18 cellular contexts compared by ENCODE assay signal in the genomic region with DNA sequence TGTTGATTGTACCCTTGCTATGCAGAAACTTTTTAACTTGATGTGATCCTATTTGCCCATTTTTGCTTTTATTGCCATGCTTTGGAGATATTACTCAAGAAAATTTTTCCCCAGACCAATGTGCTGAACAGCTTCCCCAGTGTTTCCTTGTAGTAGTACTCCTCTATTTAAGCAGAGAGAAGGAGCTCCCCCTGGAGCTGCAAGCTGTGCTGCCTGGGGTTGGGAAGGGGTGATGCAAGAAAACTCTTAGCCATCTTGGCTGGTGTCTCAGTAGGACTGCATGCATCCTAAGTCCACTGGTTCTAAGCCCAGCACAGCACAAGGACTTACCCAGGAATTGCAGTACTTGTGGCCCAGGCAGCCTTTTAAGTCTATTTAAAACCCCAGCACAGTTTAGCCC.
DNase-seq lines count a peak whose midpoint lies in the region; ATAC-seq, FAIRE-seq and TF ChIP-seq lines count a peak whose summit lies in the region.
"Had no signal": no experiment of that assay in that cellular context is flagged by ENCODE, and none has a peak within 500 bp of the region (broad histone marks: within the 10 kb centered on the region; RNA-seq: fewer than 3 reads in every experiment).

No MANE protein-coding gene starts in this region.

- no peaks in the 10 kb centered on the region for H3K9me3 Mint-ChIP-seq in activated T-helper 17 cell treated with anti-CD3 and anti-CD28 coated beads, Interleukin-2, amount 50 U/mL, for 72 hours
- H3K9me3 Mint-ChIP-seq: activated B cell treated with CpG ODN at 0.5 μM for 24 hours; natural killer cell treated with Interleukin-12 subunit alpha and Interleukin-12 subunit beta and Interleukin-15 and Interleukin-18, amount 100 ng/mL, for 72 hours had no signal

- DNase-seq in D721Med (ENCODE audit: insufficient read length, low spot score) (no peak), LNCaP clone FGC (ENCODE audit: low read depth) (no peak), cardiac fibroblast (ENCODE audit: low read depth in 2 of 2) (peak; percentile 40 to 45), iris pigment epithelial cell (ENCODE audit: low read depth) (peak; percentile 1), coronary artery (ENCODE audit: low spot score) (no peak), KBM-7 (no peak)
- DNase-seq: activated B cell treated with CpG ODN at 0.5 μM for 24 hours; activated effector memory CD4-positive, alpha-beta T cell treated with Interleukin-2 at 50 U/mL for 16 hours; foreskin melanocyte; NCI-H187; NCI-H524 treated with DMSO at 0.1 percent for 48 hours; uterus had no signal

- no peak overlapping the region for H3K4me3 Mint-ChIP-seq in activated T-helper 17 cell treated with anti-CD3 and anti-CD28 coated beads, Interleukin-2, amount 50 U/mL, for 72 hours
- H3K4me3 Mint-ChIP-seq: activated B cell treated with CpG ODN at 0.5 μM for 24 hours; natural killer cell treated with Interleukin-12 subunit alpha and Interleukin-12 subunit beta and Interleukin-15 and Interleukin-18, amount 100 ng/mL, for 72 hours had no signal

- H3K4me3 ChIP-seq in LNCaP clone FGC (ENCODE audit: low read depth, low read length) (no peak overlapping the region), cardiac fibroblast (replicated peaks in 1 of 2; ENCODE audit: low read depth in 2 of 2, low read length in 2 of 2) (no peak overlapping the region), coronary artery (no peak overlapping the region)
- H3K4me3 ChIP-seq: lung, uterus had no signal

- TF ChIP-seq CTCF in D721Med (IDR thresholded peaks at IDR 0.05; ENCODE audit: insufficient read depth, missing control alignments): peak; percentile 22
- peak; percentile 26; the same call in 1 of the 2 replicates for TF ChIP-seq CTCF in LNCaP clone FGC (IDR thresholded peaks at IDR 0.05; ENCODE audit: control insufficient read depth, extremely low read depth, insufficient read depth)
- TF ChIP-seq CTCF in cardiac fibroblast (IDR thresholded peaks at IDR 0.05; ENCODE audit: low read depth, low read length): peak; percentile 32
- no peak for TF ChIP-seq CTCF in coronary artery (IDR thresholded peaks at IDR 0.05)

- no peaks in the 10 kb centered on the region for H3K36me3 Mint-ChIP-seq in activated T-helper 17 cell treated with anti-CD3 and anti-CD28 coated beads, Interleukin-2, amount 50 U/mL, for 72 hours (ENCODE audit: low read depth)
- H3K36me3 Mint-ChIP-seq: natural killer cell treated with Interleukin-12 subunit alpha and Interleukin-12 subunit beta and Interleukin-15 and Interleukin-18, amount 100 ng/mL, for 72 hours had no signal

- H3K27me3 Mint-ChIP-seq in activated T-helper 17 cell treated with anti-CD3 and anti-CD28 coated beads, Interleukin-2, amount 50 U/mL, for 72 hours: peaks cover 14% of the 10 kb centered on the region
- H3K27me3 Mint-ChIP-seq: activated B cell treated with CpG ODN at 0.5 μM for 24 hours had no signal

- in situ Hi-C loops in KBM-7 (cut with MboI; ENCODE audit: low pct_unique_long_range_greater_than_20kb, low sequenced_read_pairs): no loop called here

- no peak for ATAC-seq in GM18519 (IDR thresholded peaks at IDR 0.05; ENCODE audit: low FRiP score, unreplicated experiment)
- ATAC-seq in activated T-helper 17 cell treated with anti-CD3 and anti-CD28 coated beads, Interleukin-2, amount 50 U/mL, for 72 hours (replicated peaks): no peak
- ATAC-seq: natural killer cell treated with Interleukin-12 subunit alpha and Interleukin-12 subunit beta and Interleukin-15 and Interleukin-18, amount 100 ng/mL, for 72 hours; Panc1 had no signal

- no peaks in the 10 kb centered on the region for H3K4me1 Mint-ChIP-seq in activated T-helper 17 cell treated with anti-CD3 and anti-CD28 coated beads, Interleukin-2, amount 50 U/mL, for 72 hours
- H3K4me1 Mint-ChIP-seq: activated B cell treated with CpG ODN at 0.5 μM for 24 hours had no signal

- no peak overlapping the region for H3K27ac ChIP-seq in coronary artery
- H3K27ac ChIP-seq: uterus had no signal

- FAIRE-seq in D721Med (lab: Jason Lieb, UNC): no peak
- FAIRE-seq: GM19239 had no signal

- H3K27ac Mint-ChIP-seq in activated T-helper 17 cell treated with anti-CD3 and anti-CD28 coated beads, Interleukin-2, amount 50 U/mL, for 72 hours: no peak overlapping the region
- H3K27ac Mint-ChIP-seq: activated B cell treated with CpG ODN at 0.5 μM for 24 hours; natural killer cell treated with Interleukin-12 subunit alpha and Interleukin-12 subunit beta and Interleukin-15 and Interleukin-18, amount 100 ng/mL, for 72 hours had no signal

Comparison
In these comparisons a context has a peak if more than half of its experiments do, and no peak if none do; other contexts are left out.
1. DNase-seq: peak in cardiac fibroblast (2 of 2) and iris pigment epithelial cell (single experiment); none in D721Med (single experiment), LNCaP clone FGC (single experiment), coronary artery (single experiment) and KBM-7 (single experiment).